In genomic region chr2:202910687-202911086, GRCh38 we compare ENCODE assay signal across 9 cellular contexts. TPM values are rescaled to one million over a fixed set of nuclear protein-coding genes. Genes with fewer than 3 reads are reported as not detected.
A peak's percentile ranks its signal among the peaks of the same experiment; 100 is the strongest.
DNase-seq lines count a peak whose midpoint lies in the region; ATAC-seq and TF ChIP-seq lines count a peak whose summit lies in the region.
"Had no signal": no experiment of that assay in that cellular context is flagged by ENCODE, and none has a peak within 500 bp of the region (broad histone marks: within the 10 kb centered on the region; RNA-seq: fewer than 3 reads in every experiment).

No MANE protein-coding gene starts in this region.

- CTCF ChIA-PET in HEK293 (lab: Yijun Ruan, JAX) = interaction anchor here (0.6 kb wide), 1 partner anchor 280 kb away, joined by 3 read pairs; no protein-coding TSS in a partner anchor
- CTCF ChIA-PET in T-cell (lab: Charles Lee) = interaction anchor here in 1 of 2 donors (1.4 to 1.9 kb wide), 3 partner anchors 40 to 328 kb away, joined by 5 to 9 read pairs (median 7); partner anchors contain the start of gene CYP20A1

- peak overlapping the region; percentile 86 to 96 (median 89) for H3K9ac ChIP-seq in skeletal muscle tissue (ENCODE audit: low read depth in 1 of 3, low read length in 3 of 3)

- H3K27ac ChIP-seq in HEK293 (ENCODE audit: extremely low read depth, low read depth, low read length) (no peak overlapping the region), skeletal muscle tissue (ENCODE audit: low read depth, low read length) (no peak overlapping the region)

- POLR2A ChIA-PET in HEK293 (lab: Yijun Ruan, JAX) (interaction anchor here (1.7 kb wide), 1 partner anchor 329 kb away, joined by 9 read pairs; the partner anchor contains the start of gene CYP20A1), T-cell (lab: Charles Lee) (interaction anchor here in 1 of 2 donors (0.5 to 1.3 kb wide), 3 partner anchors 103 to 330 kb away, joined by 3 to 6 read pairs (median 4); partner anchors contain the start of gene NBEAL1)

- ATAC-seq in T-cell (replicated peaks in 1 of 4) = no peak
- no peak for ATAC-seq in GM19035 (IDR thresholded peaks at IDR 0.05; ENCODE audit: unreplicated experiment)
- no peak for ATAC-seq in GM21381 (IDR thresholded peaks at IDR 0.05; ENCODE audit: unreplicated experiment)
- no peak for ATAC-seq in GM18498 (IDR thresholded peaks at IDR 0.05; ENCODE audit: unreplicated experiment)

- H3K4me1 ChIP-seq in HEK293 (ENCODE audit: control insufficient read depth, insufficient read depth, low read length) = peaks cover 2% of the 10 kb centered on the region; the same call in 1 of the 2 replicates
- H3K4me1 ChIP-seq in skeletal muscle tissue (ENCODE audit: control insufficient read depth in 3 of 3, insufficient read depth in 3 of 3, low read length in 3 of 3) = peaks cover 7 to 15% (median 9%) of the 10 kb centered on the region in 3 donors

- H3K36me3 Mint-ChIP-seq in T-cell = peaks cover 5% of the 10 kb centered on the region

- peaks cover 0 to under 1% (median under 1%) of the 10 kb centered on the region in 3 donors for H3K9me3 Mint-ChIP-seq in T-cell

- DNase-seq in T-cell (no peak), foreskin fibroblast (no peak), NCI-H526 (lab: John Stamatoyannopoulos, UW) (no peak)

- H3K36me3 ChIP-seq in HEK293 (ENCODE audit: control insufficient read depth in 2 of 2, insufficient read depth in 1 of 2, low read length in 2 of 2) = peaks cover 12 to 15% of the 10 kb centered on the region in 2 experiments
- H3K36me3 ChIP-seq in skeletal muscle tissue (ENCODE audit: control insufficient read depth in 3 of 3, insufficient read depth in 3 of 3, low read length in 3 of 3) = no peaks in the 10 kb centered on the region
- H3K36me3 ChIP-seq: vagina had no signal

- TF ChIP-seq CTCF in HEK293 (tag by site-specific recombination; IDR thresholded peaks at IDR 0.05) (no peak), foreskin fibroblast (IDR thresholded peaks at IDR 0.05; ENCODE audit: low read depth, low read length) (no peak)

- no peak overlapping the region for H3K27ac Mint-ChIP-seq in T-cell

- peak overlapping the region; percentile 92 to 99 (median 96) for H3K4me3 Mint-ChIP-seq in T-cell

- no peaks in the 10 kb centered on the region for H3K27me3 Mint-ChIP-seq in T-cell

- no peaks in the 10 kb centered on the region for H3K27me3 ChIP-seq in skeletal muscle tissue (ENCODE audit: control insufficient read depth in 3 of 3, insufficient read depth in 3 of 3, low read length in 3 of 3)
- H3K27me3 ChIP-seq: vagina had no signal

- peaks cover 37 to 46% (median 42%) of the 10 kb centered on the region in 3 donors for H3K4me1 Mint-ChIP-seq in T-cell

- H3K9me3 ChIP-seq in HEK293 (ENCODE audit: control insufficient read depth, insufficient read depth, low read depth, low read length) (no peaks in the 10 kb centered on the region), skeletal muscle tissue (ENCODE audit: control insufficient read depth in 3 of 3, low read length in 3 of 3) (no peaks in the 10 kb centered on the region)
- H3K9me3 ChIP-seq: vagina had no signal

- H3K4me3 ChIP-seq in HEK293 (ENCODE audit: low read depth, low read length) = peak overlapping the region; percentile 67
- H3K4me3 ChIP-seq in foreskin fibroblast (ENCODE audit: low read depth in 1 of 2, low read length in 2 of 2) = peak overlapping the region; percentile 62 to 91
- peak overlapping the region; percentile 91 to 100 (median 95) for H3K4me3 ChIP-seq in skeletal muscle tissue (ENCODE audit: low read length in 3 of 3)

TF ChIP-seq in HEK293, 187 proteins besides CTCF, POLR2A, EP300 and RAD21:
- TF ChIP-seq ZNF302 (tag by site-specific recombination; IDR thresholded peaks at IDR 0.05; ENCODE audit: low read depth) = no peak
- no peak for TF ChIP-seq ZNF132 (tag by site-specific recombination; IDR thresholded peaks at IDR 0.05; ENCODE audit: borderline replicate concordance)
- TF ChIP-seq ZNF280C (tag by site-specific recombination; IDR thresholded peaks at IDR 0.05) = no peak
- TF ChIP-seq ZNF157 (tag by site-specific recombination; IDR thresholded peaks at IDR 0.05) = no peak
- TF ChIP-seq ZNF654 (tag by site-specific recombination; IDR thresholded peaks at IDR 0.05; ENCODE audit: low read depth) = no peak
TF ChIP-seq in HEK293: peak in this region for 0.

RNA-seq across cellular contexts. Expression of gene WDR12, which starts 0.8 kb away (rescaled TPM):
- total RNA-seq in T-cell = 10 to 100 TPM; 10.3 to 34.5 (median 27.5) TPM
- 32.9 TPM for total RNA-seq in skeletal muscle tissue

RNA-seq across cellular contexts. Expression of gene CARF, which starts 1.4 kb away (rescaled TPM):
- total RNA-seq in T-cell (10 to 100 TPM; 13.3 to 20.9 (median 17.0) TPM), skeletal muscle tissue (14.6 TPM)

RNA-seq across cellular contexts. Expression of gene ICA1L, which starts 39.1 kb away (rescaled TPM):
- total RNA-seq in T-cell (1 to 10 TPM; 2.0 to 4.3 (median 2.5) TPM), skeletal muscle tissue (9.9 TPM)
